In genomic region chr19:8391274-8392016, GRCh38 we compare ENCODE assay signal across 8 cellular contexts. TPM values are rescaled to one million over a fixed set of nuclear protein-coding genes. Genes with fewer than 3 reads are reported as not detected.
A peak's percentile ranks its signal among the peaks of the same experiment; 100 is the strongest.
DNase-seq lines count a peak whose midpoint lies in the region; ATAC-seq and TF ChIP-seq lines count a peak whose summit lies in the region.

No MANE protein-coding gene starts in this region.

- H3K4me1 Mint-ChIP-seq in activated B cell treated with CpG ODN at 0.5 μM for 24 hours: peaks cover 31% of the 10 kb centered on the region

- no peak overlapping the region for H2AFZ ChIP-seq in hepatocyte

- H4K20me1 ChIP-seq in hepatocyte (ENCODE audit: insufficient read depth, poor library complexity, severe bottlenecking): peaks cover 52% of the 10 kb centered on the region

- peaks cover 19% of the 10 kb centered on the region for H3K36me3 Mint-ChIP-seq in activated B cell treated with CpG ODN at 0.5 μM for 24 hours (ENCODE audit: low read depth)

- H3K4me3 ChIP-seq in HAP-1 (peak overlapping the region; percentile 51), hepatocyte (no peak overlapping the region), skeletal muscle tissue (ENCODE audit: low read length in 3 of 3) (peak overlapping the region; percentile 62 to 70 (median 67))

- CTCF ChIA-PET in activated B cell treated with CpG ODN at 0.5 μM for 24 hours (lab: Charles Lee): no interaction called here

- H3K27ac ChIP-seq in hepatocyte (peak overlapping the region; percentile 31), skeletal muscle tissue (ENCODE audit: low read depth, low read length) (peak overlapping the region; percentile 100)

- H3K27me3 ChIP-seq in HAP-1 (ENCODE audit: low read depth) (no peaks in the 10 kb centered on the region), hepatocyte (no peaks in the 10 kb centered on the region), skeletal muscle tissue (ENCODE audit: control insufficient read depth in 3 of 3, insufficient read depth in 3 of 3, low read length in 3 of 3) (no peaks in the 10 kb centered on the region)

- intact Hi-C loops in activated B cell treated with CpG ODN at 0.5 μM for 24 hours (cut with micrococcal nuclease): loop anchor here (5.0 to 10.0 kb wide), 2 partner anchors 49 to 127 kb away; partner anchors contain the start of gene KANK3

- ATAC-seq in activated B cell treated with CpG ODN at 0.5 μM for 24 hours (ENCODE audit: low read depth) (no peak), HG02973 (IDR thresholded peaks at IDR 0.05; ENCODE audit: unreplicated experiment) (no peak), left lobe of liver (no peak), GM19467 (IDR thresholded peaks at IDR 0.05; ENCODE audit: unreplicated experiment) (no peak)

- peaks cover 58% of the 10 kb centered on the region for H3K79me2 ChIP-seq in hepatocyte

- POLR2A ChIA-PET in activated B cell treated with CpG ODN at 0.5 μM for 24 hours (lab: Charles Lee): interaction anchor here (0.6 to 2.1 kb wide), 4 partner anchors 22 to 122 kb away, joined by 3 to 17 read pairs (median 7); partner anchors contain the start of genes MARCHF2, NDUFA7, RPS28 and ZNF414

- peak overlapping the region; percentile 60 for H3K4me2 ChIP-seq in hepatocyte

- H3K36me3 ChIP-seq in HAP-1 (replicated peaks) (no peaks in the 10 kb centered on the region), hepatocyte (replicated peaks; ENCODE audit: insufficient read depth, low read depth) (no peaks in the 10 kb centered on the region), skeletal muscle tissue (ENCODE audit: control insufficient read depth in 3 of 3, insufficient read depth in 3 of 3, low read length in 3 of 3) (peaks cover 0 to 2% (median 0%) of the 10 kb centered on the region in 3 donors)

- H3K9me3 Mint-ChIP-seq in activated B cell treated with CpG ODN at 0.5 μM for 24 hours: peaks cover 3% of the 10 kb centered on the region

- TF ChIP-seq CTCF in activated B cell treated with CpG ODN at 0.5 μM for 24 hours (IDR thresholded peaks at IDR 0.05) (no peak), hepatocyte (IDR thresholded peaks at IDR 0.05; ENCODE audit: poor library complexity) (no peak)

- H3K9ac ChIP-seq in skeletal muscle tissue (ENCODE audit: low read depth in 1 of 3, low read length in 3 of 3): peak overlapping the region; percentile 74 to 82 (median 76)

- H3K9me3 ChIP-seq in HAP-1 (no peaks in the 10 kb centered on the region), hepatocyte (ENCODE audit: low read depth) (no peaks in the 10 kb centered on the region), skeletal muscle tissue (ENCODE audit: control insufficient read depth in 3 of 3, low read length in 3 of 3) (no peaks in the 10 kb centered on the region)

- peak overlapping the region; percentile 46 for H3K27ac Mint-ChIP-seq in activated B cell treated with CpG ODN at 0.5 μM for 24 hours

- H3K4me3 Mint-ChIP-seq in activated B cell treated with CpG ODN at 0.5 μM for 24 hours: peak overlapping the region; percentile 76

- WGBS in hepatocyte (ENCODE audit: low lambda C conversion rate, missing lambda C conversion rate): 92% methylated on average over 21 of the region's 21 CpGs

- peaks cover 12% of the 10 kb centered on the region for H3K4me1 ChIP-seq in HAP-1
- peaks cover 5% of the 10 kb centered on the region for H3K4me1 ChIP-seq in hepatocyte (ENCODE audit: insufficient read depth)
- peaks cover 47 to 61% (median 56%) of the 10 kb centered on the region in 3 donors for H3K4me1 ChIP-seq in skeletal muscle tissue (ENCODE audit: control insufficient read depth in 3 of 3, insufficient read depth in 3 of 3, low read length in 3 of 3)

- no peaks in the 10 kb centered on the region for H3K9me2 ChIP-seq in hepatocyte (replicated peaks; ENCODE audit: insufficient read depth)

- DNase-seq in HAP-1 (ENCODE audit: low spot score in 2 of 2) (no peak), activated B cell treated with CpG ODN at 0.5 μM for 24 hours (no peak), hepatocyte (ENCODE audit: low spot score) (no peak), DMS114 treated with DMSO at 0.1 percent for 48 hours (lab: John Stamatoyannopoulos, UW; ENCODE audit: unreplicated experiment) (no peak), left lobe of liver (ENCODE audit: low spot score) (no peak)

- no peaks in the 10 kb centered on the region for H3K27me3 Mint-ChIP-seq in activated B cell treated with CpG ODN at 0.5 μM for 24 hours

- in situ Hi-C loops in HAP-1 (cut with MboI; ENCODE audit: low sequenced_read_pairs): no loop called here

RNA-seq across cellular contexts. Expression of gene RAB11B, which starts 1.3 kb away (rescaled TPM):
- 92.1 and 100 TPM in 2 replicates for total RNA-seq in activated B cell treated with CpG ODN at 0.5 μM for 24 hours
- 30.9 and 47.1 TPM in 2 replicates for total RNA-seq in hepatocyte
- polyA plus RNA-seq in hepatocyte: 174 and 216 TPM in 2 replicates
- total RNA-seq in skeletal muscle tissue: 64.2 TPM
- 57.5 TPM for total RNA-seq in left lobe of liver

RNA-seq across cellular contexts. Expression of gene MARCHF2, which starts 21.7 kb away (rescaled TPM):
- total RNA-seq in activated B cell treated with CpG ODN at 0.5 μM for 24 hours: 24.8 and 25.6 TPM in 2 replicates
- total RNA-seq in hepatocyte: 39.0 and 73.5 TPM in 2 replicates
- polyA plus RNA-seq in hepatocyte: 32.9 and 38.5 TPM in 2 replicates
- total RNA-seq in skeletal muscle tissue: 38.1 TPM
- 44.6 TPM for total RNA-seq in left lobe of liver

RNA-seq across cellular contexts. Expression of gene ANGPTL4, which starts 27.5 kb away (rescaled TPM):
- total RNA-seq in activated B cell treated with CpG ODN at 0.5 μM for 24 hours: not detected in 2 replicates
- total RNA-seq in hepatocyte: 12.0 and 14.7 TPM in 2 replicates
- polyA plus RNA-seq in hepatocyte: 23.4 and 26.3 TPM in 2 replicates
- total RNA-seq in skeletal muscle tissue: 1.0 TPM
- 64.2 TPM for total RNA-seq in left lobe of liver

RNA-seq across cellular contexts. Expression of gene KANK3, which starts 48.4 kb away (rescaled TPM):
- 0.07 and 0.29 TPM in 2 replicates for total RNA-seq in activated B cell treated with CpG ODN at 0.5 μM for 24 hours
- total RNA-seq in hepatocyte: 0.56 and 3.2 TPM in 2 replicates
- 1.2 TPM in 1 of 2 replicates, not detected in the other for polyA plus RNA-seq in hepatocyte
- 10.4 TPM for total RNA-seq in skeletal muscle tissue
- total RNA-seq in left lobe of liver: 7.2 TPM

RNA-seq across cellular contexts. Expression of gene HNRNPM, which starts 53.3 kb away (rescaled TPM):
- total RNA-seq in activated B cell treated with CpG ODN at 0.5 μM for 24 hours (282 and 287 TPM in 2 replicates), hepatocyte (64.7 and 69.3 TPM in 2 replicates), skeletal muscle tissue (59.0 TPM), left lobe of liver (66.9 TPM)
- 159 and 161 TPM in 2 replicates for polyA plus RNA-seq in hepatocyte
